In the genomic region with DNA sequence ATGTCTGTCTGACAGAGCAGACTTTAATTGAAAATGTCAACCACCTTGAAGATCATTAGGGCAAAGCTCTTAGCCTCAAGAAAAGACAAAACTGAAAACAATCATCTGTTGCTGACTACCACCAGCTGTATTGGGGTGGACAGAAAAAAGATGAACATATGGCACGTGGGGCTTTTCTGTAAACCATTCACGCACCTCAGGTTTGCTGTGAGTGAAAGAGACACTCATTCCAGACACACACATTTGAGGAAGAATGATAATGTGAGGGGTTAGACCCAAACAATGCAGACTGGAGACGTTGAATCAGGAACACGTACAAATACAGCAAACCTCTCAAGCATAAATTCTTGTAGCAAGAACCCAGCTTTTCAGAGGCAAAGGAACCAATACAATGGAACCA, we compare ENCODE assay signal across 1 cellular context.
TF ChIP-seq lines count a peak whose summit lies in the region.

No MANE protein-coding gene starts in this region.

TF ChIP-seq in GM12878, 131 proteins besides CTCF, POLR2A, EP300 and RAD21 (continued from another document):
- no peak for TF ChIP-seq STAT3 (IDR thresholded peaks at IDR 0.05; ENCODE audit: low read depth, low read length)
